In genomic region chr20:47972916-47973309, GRCh38 we compare ENCODE assay signal across 20 cellular contexts.
DNase-seq lines count a peak whose midpoint lies in the region; ATAC-seq and TF ChIP-seq lines count a peak whose summit lies in the region.
"Had no signal": no experiment of that assay in that cellular context is flagged by ENCODE, and none has a peak within 500 bp of the region (broad histone marks: within the 10 kb centered on the region; RNA-seq: fewer than 3 reads in every experiment).

No MANE protein-coding gene starts in this region.

- H4K91ac ChIP-seq in H9 (ENCODE audit: insufficient read length, low read depth, low read length) = no peak overlapping the region

- H3K27me3 Mint-ChIP-seq in H9 (ENCODE audit: low read depth) = peaks cover 3% of the 10 kb centered on the region
- H3K27me3 Mint-ChIP-seq: activated B cell treated with CpG ODN at 0.5 μM for 24 hours had no signal

- H4K8ac ChIP-seq in H9 (replicated peaks; ENCODE audit: insufficient read length, low read depth, low read length) = no peak overlapping the region

- H3K4me1 ChIP-seq in H9 (ENCODE audit: insufficient read depth, low read length) (peaks cover 11% of the 10 kb centered on the region; the same call in 1 of the 2 replicates), Panc1 (ENCODE audit: control insufficient read depth, insufficient read depth, low read length) (peaks cover 15% of the 10 kb centered on the region), lower lobe of right lung (peaks cover 14% of the 10 kb centered on the region), skeletal muscle tissue (ENCODE audit: control insufficient read depth in 3 of 3, insufficient read depth in 3 of 3, low read length in 3 of 3) (peaks cover 2 to 7% (median 7%) of the 10 kb centered on the region in 3 donors)
- H3K4me1 ChIP-seq: thyroid gland had no signal

- H3K36me3 Mint-ChIP-seq in H9 (ENCODE audit: insufficient read depth in 1 of 3, low read depth in 3 of 3) = no peaks in the 10 kb centered on the region
- H3K36me3 Mint-ChIP-seq: stimulated activated memory B cell treated with anti-CD40 and anti-IgM and Interleukin-4, amounts not matched to agents 10 μg/mL and 1 μg/mL and 100 μg/mL, for 72 hours had no signal

- H3K79me1 ChIP-seq in H9 (ENCODE audit: insufficient read depth, low read depth, low read length, poor library complexity, severe bottlenecking) = no peaks in the 10 kb centered on the region

- no peak overlapping the region for H2BK15ac ChIP-seq in H9 (ENCODE audit: low read depth, low read length)

- H3K56ac ChIP-seq in H9 (ENCODE audit: insufficient read length, low read depth, low read length) = no peak overlapping the region

- POLR2A ChIA-PET in Panc1 (lab: Charles Lee) = no interaction called here

- no peak overlapping the region for H3K14ac ChIP-seq in H9 (ENCODE audit: insufficient read depth, low read length)

- H3K4me3 Mint-ChIP-seq in H9 = peak overlapping the region; percentile 8 to 30; a peak in 1 of 5 replicates
- H3K4me3 Mint-ChIP-seq: activated B cell treated with CpG ODN at 0.5 μM for 24 hours; activated CD8-positive, alpha-beta T cell treated with anti-CD3 and anti-CD28 coated beads for 36 hours; activated naive CD4-positive, alpha-beta T cell treated with anti-CD3 and anti-CD28 coated beads for 36 hours; central memory CD8-positive, alpha-beta T cell; stimulated activated memory B cell treated with anti-CD40 and anti-IgM and Interleukin-4, amounts not matched to agents 10 μg/mL and 1 μg/mL and 100 μg/mL, for 72 hours had no signal

- H3K4me3 ChIP-seq in Panc1 (ENCODE audit: low read depth in 2 of 2, low read length in 2 of 2) (no peak overlapping the region; a peak in 1 of 4 replicates), lower lobe of right lung (no peak overlapping the region), skeletal muscle tissue (ENCODE audit: low read length in 3 of 3) (no peak overlapping the region), lower leg skin (ENCODE audit: low read depth, poor library complexity, severe bottlenecking) (no peak overlapping the region)
- H3K4me3 ChIP-seq: GM23248, thyroid gland had no signal

- TF ChIP-seq CTCF in H9 (conservative IDR thresholded peaks at IDR 0.05) = no peak
- TF ChIP-seq CTCF in Panc1 (IDR thresholded peaks at IDR 0.05) = no peak
- no peak for TF ChIP-seq CTCF in lower lobe of right lung (IDR thresholded peaks at IDR 0.05)
- no peak for TF ChIP-seq CTCF in lower leg skin (IDR thresholded peaks at IDR 0.05)

- no peaks in the 10 kb centered on the region for H3K23me2 ChIP-seq in H9 (ENCODE audit: insufficient read length, low read depth, low read length, poor library complexity, severe bottlenecking)

- peak overlapping the region; percentile 88 for H3K18ac ChIP-seq in H9 (ENCODE audit: insufficient read length, low read depth, low read length)

- H3K9me3 ChIP-seq in H9 (ENCODE audit: control insufficient read depth, low read depth, low read length) (no peaks in the 10 kb centered on the region), Panc1 (ENCODE audit: control insufficient read depth, insufficient read depth, low read depth, low read length) (no peaks in the 10 kb centered on the region), lower lobe of right lung (no peaks in the 10 kb centered on the region), skeletal muscle tissue (ENCODE audit: control insufficient read depth in 3 of 3, low read length in 3 of 3) (no peaks in the 10 kb centered on the region)
- H3K9me3 ChIP-seq: neutrophil, thyroid gland had no signal

- no peak overlapping the region for H3K4ac ChIP-seq in H9 (ENCODE audit: low read depth, low read length)

- H2BK20ac ChIP-seq in H9 (ENCODE audit: low read depth, low read length, poor library complexity, severe bottlenecking) = no peak overlapping the region

- no peak overlapping the region for H2BK5ac ChIP-seq in H9 (ENCODE audit: insufficient read length, low read length)

- H3K23ac ChIP-seq in H9 (ENCODE audit: insufficient read length, low read depth, low read length) = no peak overlapping the region

- no peak overlapping the region for H3K4me2 ChIP-seq in H9 (ENCODE audit: insufficient read depth, insufficient read length, low read length)

- BruUV-seq in Panc1 (replicated peaks; lab: Mats Ljungman, UMichigan) = no TSS peak

- H2BK12ac ChIP-seq in H9 (ENCODE audit: insufficient read length, low read depth, low read length) = peak overlapping the region; percentile 57

- WGBS in H9 (ENCODE audit: extremely low coverage, insufficient read length, low lambda C conversion rate) = no CpG with 5 or more reads among the region's 17 CpGs
- WGBS in lower leg skin, 2 donors = 75 to 77% methylated on average over 17 of the region's 17 CpGs

- intact Hi-C loops in Panc1 (cut with micrococcal nuclease; ENCODE audit: unreplicated experiment) = no loop called here
- intact Hi-C loops in lower lobe of right lung (cut with DNase I) = no loop called here
- intact Hi-C loops in lower leg skin (cut with DNase I; ENCODE audit: low total_unique reads) = no loop called here

- H3K79me2 ChIP-seq in H9 (ENCODE audit: insufficient read depth, low read length) = no peaks in the 10 kb centered on the region

- H2AFZ ChIP-seq in H9 (ENCODE audit: low read length) = no peak overlapping the region
- H2AFZ ChIP-seq: GM23248 had no signal

- H3K27me3 ChIP-seq in H9 (ENCODE audit: insufficient read depth, low read length) (no peaks in the 10 kb centered on the region), Panc1 (ENCODE audit: control insufficient read depth, insufficient read depth, low read length) (no peaks in the 10 kb centered on the region), lower lobe of right lung (ENCODE audit: low read depth) (no peaks in the 10 kb centered on the region), skeletal muscle tissue (ENCODE audit: control insufficient read depth in 3 of 3, insufficient read depth in 3 of 3, low read length in 3 of 3) (peaks cover 8 to 24% (median 14%) of the 10 kb centered on the region in 3 donors)
- H3K27me3 ChIP-seq: thyroid gland had no signal

- CTCF ChIA-PET in Panc1 (lab: Charles Lee) = no interaction called here

- no peak overlapping the region for H3K27ac ChIP-seq in H9 (ENCODE audit: insufficient read length, low read depth, low read length)
- H3K27ac ChIP-seq in Panc1 (ENCODE audit: low read length) = peak overlapping the region; percentile 48; the same call in 1 of the 2 replicates
- H3K27ac ChIP-seq in lower lobe of right lung = peak overlapping the region; percentile 31
- peak overlapping the region; percentile 36 for H3K27ac ChIP-seq in skeletal muscle tissue (ENCODE audit: low read depth, low read length)
- H3K27ac ChIP-seq: GM23248, neutrophil, thyroid gland had no signal

- H3K9me3 Mint-ChIP-seq in H9 = no peaks in the 10 kb centered on the region; a peak in 1 of 5 replicates
- H3K9me3 Mint-ChIP-seq: activated B cell treated with CpG ODN at 0.5 μM for 24 hours; activated CD8-positive, alpha-beta T cell treated with anti-CD3 and anti-CD28 coated beads for 36 hours; activated naive CD4-positive, alpha-beta T cell treated with anti-CD3 and anti-CD28 coated beads for 36 hours; central memory CD8-positive, alpha-beta T cell had no signal

- H2AK5ac ChIP-seq in H9 (ENCODE audit: insufficient read length, low read length) = no peak overlapping the region

- ATAC-seq in Panc1 (0 out of 2 replicates have a peak, but pooled peaks have one; percentile 5), lower lobe of right lung (no peak)
- ATAC-seq: activated CD8-positive, alpha-beta T cell treated with anti-CD3 and anti-CD28 coated beads for 36 hours; stimulated activated memory B cell treated with anti-CD40 and anti-IgM and Interleukin-4, amounts not matched to agents 10 μg/mL and 1 μg/mL and 100 μg/mL, for 72 hours had no signal

- H3K36me3 ChIP-seq in Panc1 (ENCODE audit: control insufficient read depth, insufficient read depth, low read length) (no peaks in the 10 kb centered on the region), lower lobe of right lung (no peaks in the 10 kb centered on the region), skeletal muscle tissue (ENCODE audit: control insufficient read depth in 3 of 3, insufficient read depth in 3 of 3, low read length in 3 of 3) (no peaks in the 10 kb centered on the region)
- H3K36me3 ChIP-seq: neutrophil, thyroid gland had no signal

- DNase-seq in H9 = no peak
- no peak for DNase-seq in Panc1 (ENCODE audit: low read depth, low spot score)
- no peak for DNase-seq in lower lobe of right lung
- DNase-seq in RKO (ENCODE audit: low spot score) = no peak
- DNase-seq in lower leg skin (ENCODE audit: low spot score in 2 of 2) = no peak
- DNase-seq in OCI-M1 (lab: John Stamatoyannopoulos, UW) = no peak
- DNase-seq: activated B cell treated with CpG ODN at 0.5 μM for 24 hours; activated T-cell treated with anti-CD3 and anti-CD28 coated beads, Interleukin-2, amount 50 U/mL, for 1 hour; effector CD8-positive, alpha-beta T cell; NCI-H1105 treated with DMSO at 0.1 percent for 48 hours; NCI-H2107; NCI-H510A treated with DMSO at 0.1 percent for 48 hours had no signal

- in situ Hi-C loops in Panc1 (cut with HindIII; ENCODE audit: low pct_unique_long_range_greater_than_20kb, low sequenced_read_pairs) = no loop called here

- no peak for TF ChIP-seq POLR2A in lower leg skin (IDR thresholded peaks at IDR 0.05)

- no peak overlapping the region for H3T11ph ChIP-seq in H9 (ENCODE audit: low read length)

- H2BK120ac ChIP-seq in H9 (ENCODE audit: low read depth, low read length, poor library complexity, severe bottlenecking) = no peak overlapping the region

- no peak overlapping the region for H4K5ac ChIP-seq in H9 (ENCODE audit: insufficient read length, low read depth, low read length)

- peak overlapping the region in 2 of 3 experiments; percentile 27 to 50; a peak in 2 of 7 replicates for H3K27ac Mint-ChIP-seq in H9
- H3K27ac Mint-ChIP-seq: activated B cell treated with CpG ODN at 0.5 μM for 24 hours; activated CD8-positive, alpha-beta T cell treated with anti-CD3 and anti-CD28 coated beads for 36 hours; activated naive CD4-positive, alpha-beta T cell treated with anti-CD3 and anti-CD28 coated beads for 36 hours; stimulated activated memory B cell treated with anti-CD40 and anti-IgM and Interleukin-4, amounts not matched to agents 10 μg/mL and 1 μg/mL and 100 μg/mL, for 72 hours had no signal

- peaks cover 53 to 58% of the 10 kb centered on the region in 2 experiments for H3K4me1 Mint-ChIP-seq in H9
- H3K4me1 Mint-ChIP-seq: central memory CD8-positive, alpha-beta T cell had no signal

- no peaks in the 10 kb centered on the region for H4K20me1 ChIP-seq in H9 (ENCODE audit: control insufficient read depth, insufficient read depth, insufficient read length)

- H3K9ac ChIP-seq in H9 (ENCODE audit: extremely low read depth, insufficient read length, low read length) (no peak overlapping the region), skeletal muscle tissue (ENCODE audit: low read depth in 1 of 3, low read length in 3 of 3) (no peak overlapping the region)
- H3K9ac ChIP-seq: GM23248 had no signal
